Comparison of ENCODE assay signal across 8 cellular contexts in genomic region chrX:103356897-103357296, GRCh38. TPM values are rescaled to one million over a fixed set of nuclear protein-coding genes. Genes with fewer than 3 reads are reported as not detected.
DNase-seq lines count a peak whose midpoint lies in the region; ATAC-seq, FAIRE-seq and TF ChIP-seq lines count a peak whose summit lies in the region.

No MANE protein-coding gene starts in this region.

- peak overlapping the region; percentile 69 for H3K9ac ChIP-seq in DND-41 (ENCODE audit: low read depth, low read length)

- TF ChIP-seq POLR2A in vagina (IDR thresholded peaks at IDR 0.05): no peak

- in situ Hi-C loops in GM13977 (cut with MboI; ENCODE audit: low pct_unique_long_range_greater_than_20kb, low sequenced_read_pairs, unreplicated experiment): no loop called here

- intact Hi-C loops in vagina (cut with DNase I): no loop called here

- no peaks in the 10 kb centered on the region for H3K9me3 ChIP-seq in DND-41 (ENCODE audit: insufficient read depth, low read length, severe bottlenecking)
- no peaks in the 10 kb centered on the region for H3K9me3 ChIP-seq in mesodermal cell (ENCODE audit: control insufficient read depth, low read length)
- no peaks in the 10 kb centered on the region for H3K9me3 ChIP-seq in vagina

- H3K79me2 ChIP-seq in DND-41 (ENCODE audit: insufficient read depth, low read length): peaks cover 4% of the 10 kb centered on the region; the same call in 1 of the 2 replicates

- peak overlapping the region; percentile 77 for H3K4me2 ChIP-seq in DND-41 (ENCODE audit: insufficient read depth, low read length)

- TF ChIP-seq CTCF in DND-41 (IDR thresholded peaks at IDR 0.05; ENCODE audit: borderline replicate concordance, extremely low read depth, low read length, poor library complexity, severe bottlenecking) (no peak), vagina (IDR thresholded peaks at IDR 0.05) (no peak), GM13977 (IDR thresholded peaks at IDR 0.05; ENCODE audit: extremely low read depth, insufficient read depth, missing control alignments) (no peak)

- ATAC-seq in DND-41 (ENCODE audit: insufficient read depth, low read depth): peak; percentile 69

- peak overlapping the region; percentile 73 for H3K27ac ChIP-seq in DND-41 (ENCODE audit: low read length)
- H3K27ac ChIP-seq in mesodermal cell (ENCODE audit: low read depth, low read length, severe bottlenecking): peak overlapping the region; percentile 93
- H3K27ac ChIP-seq in vagina: peak overlapping the region; percentile 93

- H2AFZ ChIP-seq in DND-41 (ENCODE audit: low read depth, low read length): peak overlapping the region; percentile 93

- no peaks in the 10 kb centered on the region for H3K27me3 ChIP-seq in DND-41 (ENCODE audit: insufficient read depth, low read length, poor library complexity)
- no peaks in the 10 kb centered on the region for H3K27me3 ChIP-seq in vagina

- H3K4me3 ChIP-seq in DND-41 (ENCODE audit: low read depth in 1 of 2, low read length in 2 of 2): peak overlapping the region; percentile 55 to 91
- peak overlapping the region; percentile 66 for H3K4me3 ChIP-seq in mesodermal cell (ENCODE audit: extremely low read depth, insufficient read depth, low read length, poor library complexity, severe bottlenecking)
- H3K4me3 ChIP-seq in vagina: peak overlapping the region; percentile 51 to 61

- no peak for FAIRE-seq in HTR-8/SVneo (lab: Jason Lieb, UNC)

- DNase-seq in DND-41 (peak; percentile 14), NCI-H345 (lab: John Stamatoyannopoulos, UW) (peak; percentile 8), dermis blood vessel endothelial cell (peak; percentile 43), vagina (ENCODE audit: extremely low spot score in 2 of 2) (no peak), HTR-8/SVneo (ENCODE audit: insufficient read length, low spot score) (no peak), GM13977 (ENCODE audit: low spot score) (no peak), EL (no peak)

- peaks cover 14% of the 10 kb centered on the region for H3K4me1 ChIP-seq in DND-41 (ENCODE audit: insufficient read depth, low read length)
- H3K4me1 ChIP-seq in mesodermal cell (ENCODE audit: control insufficient read depth, insufficient read depth, low read length, poor library complexity, severe bottlenecking): peaks cover 10% of the 10 kb centered on the region
- peaks cover 9% of the 10 kb centered on the region for H3K4me1 ChIP-seq in vagina

- H3K36me3 ChIP-seq in DND-41 (ENCODE audit: insufficient read depth, low read length): 0 out of 2 replicates have a peak, but pooled peaks cover 5% of the 10 kb centered on the region
- H3K36me3 ChIP-seq in mesodermal cell (ENCODE audit: control insufficient read depth, insufficient read depth, low read length): peaks cover 4% of the 10 kb centered on the region
- no peaks in the 10 kb centered on the region for H3K36me3 ChIP-seq in vagina

- no peaks in the 10 kb centered on the region for H4K20me1 ChIP-seq in DND-41 (ENCODE audit: insufficient read depth, low read length)

- no CpG with 5 or more reads among the region's 13 CpGs for WGBS in mesodermal cell (ENCODE audit: insufficient coverage in 2 of 2), 2 experiments

RNA-seq across cellular contexts. Expression of gene TCEAL9, which starts 0.6 kb away (rescaled TPM):
- total RNA-seq in dermis blood vessel endothelial cell (112 and 140 TPM in 2 replicates), vagina (52.8 TPM)
- polyA plus RNA-seq in mesodermal cell (2013, experiment 1 of 2): 205 TPM
- polyA plus RNA-seq in mesodermal cell (2013, experiment 2 of 2): 244 TPM

RNA-seq across cellular contexts. Expression of gene BEX3, which starts 19.4 kb away (rescaled TPM):
- total RNA-seq in dermis blood vessel endothelial cell (258 and 269 TPM in 2 replicates), vagina (77.8 TPM)
- polyA plus RNA-seq in mesodermal cell (2013, experiment 1 of 2): 411 TPM
- polyA plus RNA-seq in mesodermal cell (2013, experiment 2 of 2): 404 TPM

RNA-seq across cellular contexts. Expression of gene TCEAL7, which starts 26.9 kb away (rescaled TPM):
- total RNA-seq in dermis blood vessel endothelial cell (0.28 and 1.2 TPM in 2 replicates), vagina (15.7 TPM)
- 58.6 TPM for polyA plus RNA-seq in mesodermal cell (2013, experiment 1 of 2)
- 49.6 TPM for polyA plus RNA-seq in mesodermal cell (2013, experiment 2 of 2)

RNA-seq across cellular contexts. Expression of gene BEX2, which starts 46.1 kb away (rescaled TPM):
- total RNA-seq in dermis blood vessel endothelial cell (0.56 and 0.68 TPM in 2 replicates), vagina (7.4 TPM)
- polyA plus RNA-seq in mesodermal cell (2013, experiment 1 of 2): 22.6 TPM
- polyA plus RNA-seq in mesodermal cell (2013, experiment 2 of 2): 21.0 TPM

Comparison
In these comparisons a context has a peak if more than half of its experiments do, and no peak if none do; other contexts are left out.
1. DNase-seq: peak in DND-41 (single experiment), NCI-H345 (single experiment) and dermis blood vessel endothelial cell (single experiment); none in vagina (0 of 2), HTR-8/SVneo (single experiment), GM13977 (single experiment) and EL (single experiment).
2. Peak in every context shown above with its lines, with median percentiles within 50 percentile points of each other: H3K27ac ChIP-seq and H3K4me3 ChIP-seq.